In the genomic region with DNA sequence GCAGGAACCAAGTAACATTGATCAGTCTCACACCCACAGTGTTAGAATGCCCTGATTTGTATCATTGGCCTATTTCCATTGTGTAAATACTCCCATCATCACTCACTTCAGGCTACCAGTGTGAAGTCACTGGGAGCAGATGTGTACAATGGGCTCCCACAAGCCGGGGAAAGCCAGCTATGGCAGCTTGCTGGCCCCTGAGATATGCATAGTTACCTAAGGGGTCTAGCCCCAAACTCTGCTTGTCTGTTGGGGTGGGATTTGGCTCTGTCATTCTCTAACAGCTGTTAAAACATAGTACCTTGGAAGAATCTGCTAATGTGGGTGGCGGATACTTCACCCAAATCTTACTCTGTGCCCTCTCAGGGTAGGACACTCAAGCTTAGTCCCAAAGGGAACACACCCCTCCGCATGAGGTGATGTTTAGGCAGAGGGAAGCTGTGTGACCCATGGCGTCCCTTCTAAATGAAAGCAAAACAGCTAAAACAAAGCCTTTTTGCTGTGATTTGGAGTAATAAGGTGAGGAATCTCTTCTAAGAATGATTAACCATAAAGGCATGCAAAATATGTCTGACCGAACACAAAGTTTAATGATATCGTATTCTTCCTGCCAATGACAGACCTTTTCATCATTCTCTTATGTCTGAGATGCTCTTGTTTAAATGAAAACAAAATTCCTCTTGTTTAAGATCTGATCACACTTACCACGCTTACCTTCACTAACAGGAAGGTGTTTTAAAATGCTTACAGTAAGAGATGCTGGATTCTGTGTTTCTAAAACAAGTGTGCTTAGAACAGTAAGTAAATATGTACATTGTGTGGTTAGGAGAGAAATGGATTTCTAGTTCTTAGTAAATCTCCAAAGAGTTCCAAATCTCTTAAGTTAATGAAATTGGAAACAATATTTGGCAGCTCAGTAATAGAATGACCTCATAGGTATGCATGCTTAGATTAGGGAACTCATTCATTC, we compare ENCODE assay signal across 10 cellular contexts. TPM values are rescaled to one million over a fixed set of nuclear protein-coding genes. Genes with fewer than 3 reads are reported as not detected.
DNase-seq lines count a peak whose midpoint lies in the region; ATAC-seq and TF ChIP-seq lines count a peak whose summit lies in the region.
"Had no signal": no experiment of that assay in that cellular context is flagged by ENCODE, and none has a peak within 500 bp of the region (broad histone marks: within the 10 kb centered on the region; RNA-seq: fewer than 3 reads in every experiment).

No MANE protein-coding gene starts in this region.

- TF ChIP-seq CTCF in cardiac fibroblast (IDR thresholded peaks at IDR 0.05; ENCODE audit: low read depth, low read length) (no peak), lower lobe of right lung (IDR thresholded peaks at IDR 0.05) (no peak)

- no peak overlapping the region for H3K4me3 Mint-ChIP-seq in activated naive CD8-positive, alpha-beta T cell treated with anti-CD3 and anti-CD28 coated beads for 36 hours
- H3K4me3 Mint-ChIP-seq in activated CD8-positive, alpha-beta memory T cell treated with anti-CD3 and anti-CD28 coated beads, Interleukin-2, amount 10 ng/mL, durations not matched to agents 7 days and 5 days, result no peak overlapping the region
- H3K4me3 Mint-ChIP-seq in activated CD4-positive, alpha-beta memory T cell treated with anti-CD3 and anti-CD28 coated beads for 36 hours, result no peak overlapping the region
- H3K4me3 Mint-ChIP-seq: CD8-positive, alpha-beta memory T cell; dendritic cell treated with granulocyte-macrophage colony-stimulating factor and Interleukin-4, amounts not matched to agents 40 ng/mL and 50 ng/mL, for 4 days had no signal

- intact Hi-C loops in lower lobe of right lung (cut with DNase I), result no loop called here
- intact Hi-C loops in activated CD4-positive, alpha-beta memory T cell treated with anti-CD3 and anti-CD28 coated beads for 36 hours (cut with micrococcal nuclease), result no loop called here

- H3K27me3 Mint-ChIP-seq in activated naive CD8-positive, alpha-beta T cell treated with anti-CD3 and anti-CD28 coated beads for 36 hours, result peaks cover 4% of the 10 kb centered on the region
- H3K27me3 Mint-ChIP-seq in activated CD8-positive, alpha-beta memory T cell treated with anti-CD3 and anti-CD28 coated beads, Interleukin-2, amount 10 ng/mL, durations not matched to agents 7 days and 5 days, result peaks cover 5% of the 10 kb centered on the region
- peaks cover 4% of the 10 kb centered on the region for H3K27me3 Mint-ChIP-seq in activated CD4-positive, alpha-beta memory T cell treated with anti-CD3 and anti-CD28 coated beads for 36 hours

- H3K4me3 ChIP-seq in cardiac fibroblast (replicated peaks in 1 of 2; ENCODE audit: low read depth in 2 of 2, low read length in 2 of 2), result peak overlapping the region in 1 of 2 donors; percentile 2
- H3K4me3 ChIP-seq in lower lobe of right lung, result no peak overlapping the region

- ATAC-seq in lower lobe of right lung, result peak; percentile 4 to 63
- ATAC-seq in GM21723 (IDR thresholded peaks at IDR 0.05; ENCODE audit: unreplicated experiment), result no peak
- no peak for ATAC-seq in activated CD8-positive, alpha-beta memory T cell treated with anti-CD3 and anti-CD28 coated beads, Interleukin-2, amount 10 ng/mL, durations not matched to agents 7 days and 5 days

- DNase-seq in ACHN, result peak; percentile 93
- DNase-seq in HT1080 (ENCODE audit: low read depth), result peak; percentile 84
- DNase-seq in cardiac fibroblast (ENCODE audit: low read depth in 2 of 2), result peak; percentile 77 to 91
- no peak for DNase-seq in lower lobe of right lung
- DNase-seq in activated naive CD8-positive, alpha-beta T cell treated with anti-CD3 and anti-CD28 coated beads for 36 hours, result no peak
- DNase-seq in activated CD8-positive, alpha-beta memory T cell treated with anti-CD3 and anti-CD28 coated beads, Interleukin-2, amount 10 ng/mL, durations not matched to agents 7 days and 5 days, result no peak
- DNase-seq in activated CD4-positive, alpha-beta memory T cell treated with anti-CD3 and anti-CD28 coated beads for 36 hours, result no peak
- DNase-seq: CD8-positive, alpha-beta memory T cell had no signal

- no peak overlapping the region for H3K27ac Mint-ChIP-seq in activated naive CD8-positive, alpha-beta T cell treated with anti-CD3 and anti-CD28 coated beads for 36 hours
- H3K27ac Mint-ChIP-seq in activated CD8-positive, alpha-beta memory T cell treated with anti-CD3 and anti-CD28 coated beads, Interleukin-2, amount 10 ng/mL, durations not matched to agents 7 days and 5 days, result no peak overlapping the region
- no peak overlapping the region for H3K27ac Mint-ChIP-seq in activated CD4-positive, alpha-beta memory T cell treated with anti-CD3 and anti-CD28 coated beads for 36 hours
- H3K27ac Mint-ChIP-seq: CD8-positive, alpha-beta memory T cell; dendritic cell treated with granulocyte-macrophage colony-stimulating factor and Interleukin-4, amounts not matched to agents 40 ng/mL and 50 ng/mL, for 4 days had no signal

- POLR2A ChIA-PET in activated CD4-positive, alpha-beta memory T cell treated with anti-CD3 and anti-CD28 coated beads for 36 hours (lab: Charles Lee), result no interaction called here

- CTCF ChIA-PET in activated CD8-positive, alpha-beta memory T cell treated with anti-CD3 and anti-CD28 coated beads, Interleukin-2, amount 10 ng/mL, durations not matched to agents 7 days and 5 days (lab: Charles Lee), result interaction anchor here (0.5 to 1.4 kb wide), 2 partner anchors 142 to 181 kb away, joined by 3 read pairs; no protein-coding TSS in a partner anchor
- CTCF ChIA-PET in activated CD4-positive, alpha-beta memory T cell treated with anti-CD3 and anti-CD28 coated beads for 36 hours (lab: Charles Lee), result interaction anchor here (0.7 to 1.0 kb wide), 2 partner anchors 31 to 90 kb away, joined by 3 to 4 read pairs; no protein-coding TSS in a partner anchor

- no peaks in the 10 kb centered on the region for H3K9me3 Mint-ChIP-seq in activated naive CD8-positive, alpha-beta T cell treated with anti-CD3 and anti-CD28 coated beads for 36 hours
- H3K9me3 Mint-ChIP-seq in activated CD8-positive, alpha-beta memory T cell treated with anti-CD3 and anti-CD28 coated beads, Interleukin-2, amount 10 ng/mL, durations not matched to agents 7 days and 5 days (ENCODE audit: low read depth), result no peaks in the 10 kb centered on the region
- no peaks in the 10 kb centered on the region for H3K9me3 Mint-ChIP-seq in activated CD4-positive, alpha-beta memory T cell treated with anti-CD3 and anti-CD28 coated beads for 36 hours
- H3K9me3 Mint-ChIP-seq: CD8-positive, alpha-beta memory T cell; dendritic cell treated with granulocyte-macrophage colony-stimulating factor and Interleukin-4, amounts not matched to agents 40 ng/mL and 50 ng/mL, for 4 days had no signal

- H3K4me1 ChIP-seq in lower lobe of right lung, result peaks cover 37% of the 10 kb centered on the region

- no peaks in the 10 kb centered on the region for H3K4me1 Mint-ChIP-seq in activated naive CD8-positive, alpha-beta T cell treated with anti-CD3 and anti-CD28 coated beads for 36 hours
- H3K4me1 Mint-ChIP-seq in activated CD8-positive, alpha-beta memory T cell treated with anti-CD3 and anti-CD28 coated beads, Interleukin-2, amount 10 ng/mL, durations not matched to agents 7 days and 5 days, result peaks cover 3% of the 10 kb centered on the region
- H3K4me1 Mint-ChIP-seq in activated CD4-positive, alpha-beta memory T cell treated with anti-CD3 and anti-CD28 coated beads for 36 hours (ENCODE audit: low read depth), result peaks cover 11% of the 10 kb centered on the region

- no peaks in the 10 kb centered on the region for H3K27me3 ChIP-seq in lower lobe of right lung (ENCODE audit: low read depth)

- no peaks in the 10 kb centered on the region for H3K36me3 ChIP-seq in lower lobe of right lung

- no peaks in the 10 kb centered on the region for H3K36me3 Mint-ChIP-seq in activated naive CD8-positive, alpha-beta T cell treated with anti-CD3 and anti-CD28 coated beads for 36 hours
- H3K36me3 Mint-ChIP-seq in activated CD8-positive, alpha-beta memory T cell treated with anti-CD3 and anti-CD28 coated beads, Interleukin-2, amount 10 ng/mL, durations not matched to agents 7 days and 5 days, result no peaks in the 10 kb centered on the region
- no peaks in the 10 kb centered on the region for H3K36me3 Mint-ChIP-seq in activated CD4-positive, alpha-beta memory T cell treated with anti-CD3 and anti-CD28 coated beads for 36 hours
- H3K36me3 Mint-ChIP-seq: CD8-positive, alpha-beta memory T cell had no signal

- in situ Hi-C loops in ACHN (cut with HindIII; ENCODE audit: low pct_ligation_motif_present, low pct_unique_long_range_greater_than_20kb, low sequenced_read_pairs), result no loop called here

- H3K9me3 ChIP-seq in lower lobe of right lung, result no peaks in the 10 kb centered on the region

- peak overlapping the region; percentile 70 for H3K27ac ChIP-seq in lower lobe of right lung

RNA-seq across cellular contexts. Expression of gene PXDC1, which starts 46.0 kb away (rescaled TPM):
- total RNA-seq in HT1080 (2014; rRNA removed; shearing (Covaris generic)), result 27.6 and 28.2 TPM in 2 replicates
- polyA plus RNA-seq in HT1080 (2015; cell fraction: cytosol; rRNA removed), result 30.5 and 31.4 TPM in 2 replicates
- 15.6 and 28.1 TPM in 2 replicates for polyA plus RNA-seq in HT1080 (2015; cell fraction: nucleus; rRNA removed)
- 50.9 TPM for total RNA-seq in lower lobe of right lung
- under 1 TPM in 1 of 2 experiments, not detected in 1; 0.18 TPM for total RNA-seq in activated naive CD8-positive, alpha-beta T cell treated with anti-CD3 and anti-CD28 coated beads for 36 hours
- total RNA-seq in activated CD8-positive, alpha-beta memory T cell treated with anti-CD3 and anti-CD28 coated beads, Interleukin-2, amount 10 ng/mL, durations not matched to agents 7 days and 5 days, result under 1 TPM in 1 of 2 experiments, not detected in 1; 0.47 TPM
- total RNA-seq in activated CD4-positive, alpha-beta memory T cell treated with anti-CD3 and anti-CD28 coated beads for 36 hours, result 1 to 10 TPM; 3.9 to 4.8 TPM
- polyA plus RNA-seq: CD8-positive, alpha-beta memory T cell had no signal

RNA-seq across cellular contexts. Expression of gene FAM50B, which starts 51.7 kb away (rescaled TPM):
- total RNA-seq in HT1080 (2014; rRNA removed; shearing (Covaris generic)), result not detected in 2 replicates
- not detected in 2 replicates for polyA plus RNA-seq in HT1080 (2015; cell fraction: cytosol; rRNA removed)
- not detected in 2 replicates for polyA plus RNA-seq in HT1080 (2015; cell fraction: nucleus; rRNA removed)
- 10.6 TPM for total RNA-seq in lower lobe of right lung
- 1 to 10 TPM; 8.7 TPM for total RNA-seq in activated naive CD8-positive, alpha-beta T cell treated with anti-CD3 and anti-CD28 coated beads for 36 hours
- 10 to 100 TPM in 1 of 2 experiments, 1 to 10 TPM in 1; 8.8 to 10.6 TPM for total RNA-seq in activated CD8-positive, alpha-beta memory T cell treated with anti-CD3 and anti-CD28 coated beads, Interleukin-2, amount 10 ng/mL, durations not matched to agents 7 days and 5 days
- 10 to 100 TPM; 16.9 to 18.8 TPM for total RNA-seq in activated CD4-positive, alpha-beta memory T cell treated with anti-CD3 and anti-CD28 coated beads for 36 hours

Comparison
In these comparisons a context has a peak if more than half of its experiments do, and no peak if none do; other contexts are left out.
1. DNase-seq: peak in ACHN (single experiment), HT1080 (single experiment) and cardiac fibroblast (2 of 2); none in lower lobe of right lung (single experiment), activated naive CD8-positive, alpha-beta T cell treated with anti-CD3 and anti-CD28 coated beads for 36 hours (single experiment), activated CD8-positive, alpha-beta memory T cell treated with anti-CD3 and anti-CD28 coated beads, Interleukin-2, amount 10 ng/mL, durations not matched to agents 7 days and 5 days (single experiment) and activated CD4-positive, alpha-beta memory T cell treated with anti-CD3 and anti-CD28 coated beads for 36 hours (single experiment).
2. ATAC-seq: peak in lower lobe of right lung (2 of 2); none in GM21723 (single experiment) and activated CD8-positive, alpha-beta memory T cell treated with anti-CD3 and anti-CD28 coated beads, Interleukin-2, amount 10 ng/mL, durations not matched to agents 7 days and 5 days (single experiment).